ENCODE assay signal across 8 cellular contexts in genomic region chr17:74749262-74750038, GRCh38. TPM values are rescaled to one million over a fixed set of nuclear protein-coding genes. Genes with fewer than 3 reads are reported as not detected.
DNase-seq lines count a peak whose midpoint lies in the region; TF ChIP-seq lines count a peak whose summit lies in the region.

No MANE protein-coding gene starts in this region.

- no peaks in the 10 kb centered on the region for H3K36me3 ChIP-seq in cardiac muscle cell
- peaks cover 7% of the 10 kb centered on the region; the same call in 1 of the 2 replicates for H3K36me3 ChIP-seq in Karpas-422 (ENCODE audit: insufficient read depth, low read length)

- H3K27me3 ChIP-seq in cardiac muscle cell (no peaks in the 10 kb centered on the region), Karpas-422 (ENCODE audit: low read length) (no peaks in the 10 kb centered on the region)

- no peaks in the 10 kb centered on the region for H3K9me2 ChIP-seq in Karpas-422 (replicated peaks; ENCODE audit: insufficient read depth, low read length)

- peak overlapping the region; percentile 93 for H3K4me2 ChIP-seq in Karpas-422 (ENCODE audit: low read depth, low read length, poor library complexity, severe bottlenecking)

- peaks cover 22% of the 10 kb centered on the region for H4K20me1 ChIP-seq in Karpas-422 (ENCODE audit: insufficient read depth, low read depth, low read length)

- intact Hi-C loops in cardiac septum (cut with DNase I): loop anchor here (5.0 kb wide), 1 partner anchor 33 kb away; no protein-coding TSS in a partner anchor

- no peak for TF ChIP-seq CTCF in cardiac muscle cell (IDR thresholded peaks at IDR 0.05; ENCODE audit: low read depth, low read length)

- peak overlapping the region; percentile 67 for H3K4me3 ChIP-seq in cardiac muscle cell
- peak overlapping the region; percentile 99 for H3K4me3 ChIP-seq in Karpas-422 (ENCODE audit: low read length)

- H3K79me2 ChIP-seq in Karpas-422 (ENCODE audit: low read length): peaks cover 59% of the 10 kb centered on the region

- H3K27ac ChIP-seq in cardiac muscle cell (no peak overlapping the region), Karpas-422 (ENCODE audit: low read length) (peak overlapping the region; percentile 41; the same call in 1 of the 2 replicates)

- no peaks in the 10 kb centered on the region for H3K9me3 ChIP-seq in cardiac muscle cell (ENCODE audit: low read depth)
- no peaks in the 10 kb centered on the region for H3K9me3 ChIP-seq in Karpas-422 (ENCODE audit: low read length)

- H3K9ac ChIP-seq in Karpas-422 (ENCODE audit: low read length): peak overlapping the region; percentile 99

- H3K4me1 ChIP-seq in cardiac muscle cell (ENCODE audit: low read depth): peaks cover 39% of the 10 kb centered on the region
- peaks cover 23% of the 10 kb centered on the region for H3K4me1 ChIP-seq in Karpas-422 (ENCODE audit: low read length)

- DNase-seq in cardiac muscle cell (ENCODE audit: low read depth in 1 of 2, low spot score in 1 of 2) (peak in 1 of 2 donors; percentile 41), cardiac septum (ENCODE audit: low spot score) (no peak), Karpas-422 (peak; percentile 83), activated T-helper 1 cell treated with Interleukin-2 at 50 U/mL for 16 hours (ENCODE audit: low read depth) (peak; percentile 27), germinal center (ENCODE audit: low spot score) (peak; percentile 37), renal cortical epithelial cell (ENCODE audit: low read depth) (peak; percentile 56), AG08396 (ENCODE audit: low spot score) (no peak), putamen (ENCODE audit: low spot score) (no peak)

- H2AFZ ChIP-seq in Karpas-422 (ENCODE audit: low read length): peak overlapping the region; percentile 77; the same call in 1 of the 2 replicates

RNA-seq across cellular contexts. Expression of gene NHERF1, which starts 1.0 kb away (rescaled TPM):
- total RNA-seq in cardiac muscle cell (78.2 and 87.3 TPM in 2 replicates), cardiac septum (10.1 TPM), renal cortical epithelial cell (28.6 and 61.1 TPM in 2 replicates)
- 95.1 and 111 TPM in 2 replicates for polyA plus RNA-seq in cardiac muscle cell
- total RNA-seq in Karpas-422 (2014; rRNA removed; shearing (Covaris generic); ENCODE audit: low replicate concordance): 24.4 and 38.3 TPM in 2 replicates

RNA-seq across cellular contexts. Expression of gene RAB37, which starts 12.4 kb away (rescaled TPM):
- total RNA-seq in cardiac muscle cell: 3.4 and 6.9 TPM in 2 replicates
- polyA plus RNA-seq in cardiac muscle cell: 4.6 and 4.9 TPM in 2 replicates
- total RNA-seq in cardiac septum: 0.94 TPM
- 0.07 TPM in 1 of 2 replicates, not detected in the other for total RNA-seq in Karpas-422 (2014; rRNA removed; shearing (Covaris generic); ENCODE audit: low replicate concordance)
- 0.20 and 0.52 TPM in 2 replicates for total RNA-seq in renal cortical epithelial cell

RNA-seq across cellular contexts. Expression of gene NAT9, which starts 26.7 kb away (rescaled TPM):
- total RNA-seq in cardiac muscle cell: 45.9 and 73.1 TPM in 2 replicates
- 56.2 and 96.8 TPM in 2 replicates for polyA plus RNA-seq in cardiac muscle cell
- 27.6 TPM for total RNA-seq in cardiac septum
- 25.3 and 66.8 TPM in 2 replicates for total RNA-seq in Karpas-422 (2014; rRNA removed; shearing (Covaris generic); ENCODE audit: low replicate concordance)
- 29.2 and 29.3 TPM in 2 replicates for total RNA-seq in renal cortical epithelial cell

RNA-seq across cellular contexts. Expression of gene CD300LF, which starts 36.7 kb away (rescaled TPM):
- total RNA-seq in cardiac muscle cell (not detected in 2 replicates), cardiac septum (0.46 TPM), renal cortical epithelial cell (not detected in 2 replicates)
- not detected in 2 replicates for polyA plus RNA-seq in cardiac muscle cell
- not detected in 2 replicates for total RNA-seq in Karpas-422 (2014; rRNA removed; shearing (Covaris generic); ENCODE audit: low replicate concordance)

Comparison
In these comparisons a context has a peak if more than half of its experiments do, and no peak if none do; other contexts are left out.
1. DNase-seq: peak in Karpas-422 (single experiment), activated T-helper 1 cell treated with Interleukin-2 at 50 U/mL for 16 hours (single experiment), germinal center (single experiment) and renal cortical epithelial cell (single experiment); none in cardiac septum (single experiment), AG08396 (single experiment) and putamen (single experiment).